ENCODE assay signal across 26 cellular contexts in the genomic region with DNA sequence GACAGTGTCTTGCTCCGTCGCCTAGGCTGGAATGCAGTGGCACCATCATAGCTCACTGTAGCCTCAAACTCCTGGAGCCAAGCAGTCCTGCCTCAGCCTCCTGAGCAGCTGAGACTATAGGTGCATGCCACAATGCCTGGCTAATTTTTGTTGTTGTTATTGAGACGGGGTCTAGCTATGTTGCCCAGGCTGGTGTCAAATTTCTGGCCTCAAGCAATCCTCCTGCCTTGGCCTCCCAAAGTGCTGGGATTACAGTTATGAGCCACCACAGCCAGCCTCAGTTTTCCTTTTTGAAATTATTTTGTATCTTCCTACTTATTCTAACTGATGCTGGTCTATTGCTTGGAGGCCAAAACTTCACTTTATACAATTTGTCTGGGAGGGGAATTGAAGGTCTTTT.
DNase-seq lines count a peak whose midpoint lies in the region; ATAC-seq, FAIRE-seq and TF ChIP-seq lines count a peak whose summit lies in the region.
"Had no signal": no experiment of that assay in that cellular context is flagged by ENCODE, and none has a peak within 500 bp of the region (broad histone marks: within the 10 kb centered on the region; RNA-seq: fewer than 3 reads in every experiment).

No MANE protein-coding gene starts in this region.

- H3K27ac Mint-ChIP-seq in natural killer cell (peak overlapping the region; percentile 58 to 73), progenitor cell of endocrine pancreas (peak overlapping the region; percentile 85)
- H3K27ac Mint-ChIP-seq: CD4-positive, alpha-beta T cell had no signal

- no peak for TF ChIP-seq RAD21 in HepG2 (CRISPR knock-in tag; IDR thresholded peaks at IDR 0.05)

- peaks cover 0 to 3% of the 10 kb centered on the region in 2 donors for H3K9me3 Mint-ChIP-seq in natural killer cell
- no peaks in the 10 kb centered on the region for H3K9me3 Mint-ChIP-seq in progenitor cell of endocrine pancreas (ENCODE audit: low read depth)
- H3K9me3 Mint-ChIP-seq: CD4-positive, alpha-beta T cell; HFFc6 had no signal

- intact Hi-C loops in HepG2 (cut with micrococcal nuclease; ENCODE audit: unreplicated experiment), result no loop called here
- intact Hi-C loops in right lobe of liver (cut with DNase I), result no loop called here
- intact Hi-C loops in natural killer cell (cut with micrococcal nuclease), result loop anchor here (5.0 kb wide), 1 partner anchor 139 kb away; no protein-coding TSS in a partner anchor

- ATAC-seq in HepG2 (no peak), right lobe of liver (no peak), natural killer cell (no peak)
- ATAC-seq: A549, HCT116 had no signal

- H3K4me3 Mint-ChIP-seq in natural killer cell (no peak overlapping the region), progenitor cell of endocrine pancreas (ENCODE audit: low read depth) (no peak overlapping the region)
- H3K4me3 Mint-ChIP-seq: CD14-positive monocyte; CD4-positive, alpha-beta T cell; CD8-positive, alpha-beta memory T cell; HFFc6 had no signal

- H3K27ac ChIP-seq in HepG2 (ENCODE audit: extremely low read length, insufficient read depth, low read length) (no peak overlapping the region), right lobe of liver (no peak overlapping the region), HEK293 (ENCODE audit: extremely low read depth, low read depth, low read length) (no peak overlapping the region)
- H3K27ac ChIP-seq: A549; BLaER1 treated with 17β-estradiol and CSF1 and Interleukin-3, amounts not matched to agents 10 nM and 100 nM; GM23248 had no signal

- no peaks in the 10 kb centered on the region for H3K79me2 ChIP-seq in HepG2 (ENCODE audit: insufficient read depth, low read length)

- H3K4me1 Mint-ChIP-seq in natural killer cell (peaks cover 43 to 62% of the 10 kb centered on the region in 2 donors), progenitor cell of endocrine pancreas (ENCODE audit: low read depth) (peaks cover 6% of the 10 kb centered on the region)

- no peak for FAIRE-seq in HepG2 (lab: Jason Lieb, UNC)
- FAIRE-seq: A549, D721Med, GM12892, H1 had no signal

- H3K4me2 ChIP-seq in HepG2 (ENCODE audit: low read depth, low read length), result no peak overlapping the region
- H3K4me2 ChIP-seq: A549; BLaER1 treated with 17β-estradiol and CSF1 and Interleukin-3, amounts not matched to agents 10 nM and 100 nM had no signal

- no peak for TF ChIP-seq CTCF in HepG2 (CRISPR knock-in tag; IDR thresholded peaks at IDR 0.05)
- no peak for TF ChIP-seq CTCF in right lobe of liver (IDR thresholded peaks at IDR 0.05)
- TF ChIP-seq CTCF in HEK293 (tag by site-specific recombination; IDR thresholded peaks at IDR 0.05), result no peak
- TF ChIP-seq CTCF in natural killer cell (IDR thresholded peaks at IDR 0.05), result no peak
- no peak for TF ChIP-seq CTCF in progenitor cell of endocrine pancreas (IDR thresholded peaks at IDR 0.05; ENCODE audit: unreplicated experiment)

- H3K9me3 ChIP-seq in HepG2 (ENCODE audit: low read length) (no peaks in the 10 kb centered on the region), right lobe of liver (no peaks in the 10 kb centered on the region), HEK293 (ENCODE audit: control insufficient read depth, insufficient read depth, low read depth, low read length) (no peaks in the 10 kb centered on the region)
- H3K9me3 ChIP-seq: A549; BE2C; BLaER1 treated with 17β-estradiol and CSF1 and Interleukin-3, amounts not matched to agents 10 nM and 100 nM had no signal

- no peak overlapping the region for H2AFZ ChIP-seq in HepG2 (ENCODE audit: low read length)
- H2AFZ ChIP-seq: GM23248 had no signal

- DNase-seq in HepG2 (ENCODE audit: low spot score) (no peak), right lobe of liver (no peak), natural killer cell (no peak), progenitor cell of endocrine pancreas (ENCODE audit: low spot score, unreplicated experiment) (no peak), DMS153 treated with DMSO at 0.1 percent for 48 hours (lab: John Stamatoyannopoulos, UW; ENCODE audit: unreplicated experiment) (no peak), mesenteric fat pad (ENCODE audit: low spot score) (no peak)
- DNase-seq: 8988T; ACHN; AML-193; BE2C; CD4-positive, alpha-beta T cell; CD8-positive, alpha-beta memory T cell; DMS 273 treated with DMSO at 0.1 percent for 48 hours; DMS53; DMS79 treated with DMSO at 0.1 percent for 48 hours; GM23248; H7; HFFc6 had no signal

- no peaks in the 10 kb centered on the region for H3K27me3 ChIP-seq in HepG2 (ENCODE audit: control insufficient read depth in 1 of 2, insufficient read depth in 2 of 2, low read length in 2 of 2)
- no peaks in the 10 kb centered on the region for H3K27me3 ChIP-seq in right lobe of liver
- H3K27me3 ChIP-seq: BE2C; BLaER1 treated with 17β-estradiol and CSF1 and Interleukin-3, amounts not matched to agents 10 nM and 100 nM had no signal

- in situ Hi-C loops in HepG2 (cut with HindIII; ENCODE audit: extremely low pct_ligation_motif_present, low pct_unique_long_range_greater_than_20kb), result no loop called here

- H4K20me1 ChIP-seq in HepG2 (ENCODE audit: insufficient read depth, low read length), result no peaks in the 10 kb centered on the region; the same call in 1 of the 2 replicates

- no peak overlapping the region for H3K4me3 ChIP-seq in HepG2 (replicated peaks in 1 of 3; ENCODE audit: insufficient read depth in 1 of 3, low read depth in 2 of 3, low read length in 3 of 3)
- no peak overlapping the region for H3K4me3 ChIP-seq in right lobe of liver
- H3K4me3 ChIP-seq in HEK293 (ENCODE audit: low read depth, low read length), result no peak overlapping the region
- H3K4me3 ChIP-seq: A549; BLaER1 treated with 17β-estradiol and CSF1 and Interleukin-3, amounts not matched to agents 10 nM and 100 nM; GM23248 had no signal

- TF ChIP-seq EP300 in HepG2 (IDR thresholded peaks at IDR 0.05; ENCODE audit: low read depth in 2 of 2, low read length in 2 of 2), result no peak
- no peak for TF ChIP-seq EP300 in HepG2 (CRISPR knock-in tag; IDR thresholded peaks at IDR 0.05; ENCODE audit: borderline replicate concordance)

- H3K36me3 Mint-ChIP-seq in natural killer cell (peaks cover 7% of the 10 kb centered on the region), progenitor cell of endocrine pancreas (ENCODE audit: insufficient read depth) (peaks cover 21% of the 10 kb centered on the region)

- POLR2A ChIA-PET in HepG2 (lab: Yijun Ruan, JAX), result no interaction called here
- POLR2A ChIA-PET in HEK293 (lab: Yijun Ruan, JAX), result no interaction called here

- no TSS peak for BruUV-seq in HepG2 (replicated peaks; lab: Mats Ljungman, UMichigan)

- no peak for TF ChIP-seq POLR2A in HepG2 (IDR thresholded peaks at IDR 0.05; ENCODE audit: insufficient read depth in 1 of 2, low read depth in 2 of 2, low read length in 2 of 2)
- TF ChIP-seq POLR2A in right lobe of liver (IDR thresholded peaks at IDR 0.05), result no peak

- CTCF ChIA-PET in HepG2 (lab: Yijun Ruan, JAX; ENCODE audit: low intra/inter-chr PET ratio, low total read pairs), result no interaction called here
- CTCF ChIA-PET in HEK293 (lab: Yijun Ruan, JAX), result interaction anchor here (1.4 kb wide), 1 partner anchor 137 kb away, joined by 3 read pairs; no protein-coding TSS in a partner anchor

- peaks cover 21 to 29% of the 10 kb centered on the region in 2 experiments; a peak in 4 of 5 replicates for H3K36me3 ChIP-seq in HepG2 (replicated peaks in 1 of 2; ENCODE audit: control insufficient read depth in 1 of 2, insufficient read depth in 2 of 2, low read length in 2 of 2)
- H3K36me3 ChIP-seq in right lobe of liver, result peaks cover 0 to 2% (median 0%) of the 10 kb centered on the region in 4 donors
- no peaks in the 10 kb centered on the region for H3K36me3 ChIP-seq in HEK293 (ENCODE audit: control insufficient read depth in 2 of 2, insufficient read depth in 1 of 2, low read length in 2 of 2)
- H3K36me3 ChIP-seq: BE2C had no signal

- no peaks in the 10 kb centered on the region for H3K27me3 Mint-ChIP-seq in natural killer cell (ENCODE audit: low read depth in 2 of 2)
- H3K27me3 Mint-ChIP-seq in progenitor cell of endocrine pancreas, result no peaks in the 10 kb centered on the region
- H3K27me3 Mint-ChIP-seq: CD4-positive, alpha-beta T cell had no signal

- 100% methylated on average over 3 of the region's 3 CpGs for WGBS in HepG2 (ENCODE audit: low lambda C conversion rate)
- 100% methylated on average over 3 of the region's 3 CpGs for WGBS in right lobe of liver (ENCODE audit: insufficient coverage, low coverage, low lambda C conversion rate, missing lambda C conversion rate)

- no peak overlapping the region for H3K9ac ChIP-seq in HepG2 (ENCODE audit: insufficient read depth, low read depth, low read length)
- H3K9ac ChIP-seq: BLaER1 treated with 17β-estradiol and CSF1 and Interleukin-3, amounts not matched to agents 10 nM and 100 nM; GM23248 had no signal

- H3K4me1 ChIP-seq in HepG2 (ENCODE audit: insufficient read depth, low read length) (no peaks in the 10 kb centered on the region), right lobe of liver (no peaks in the 10 kb centered on the region), HEK293 (ENCODE audit: control insufficient read depth, insufficient read depth, low read length) (peaks cover under 1% of the 10 kb centered on the region)
- H3K4me1 ChIP-seq: A549 had no signal

TF ChIP-seq in HEK293, 187 proteins besides CTCF, POLR2A, EP300 and RAD21:
- 0 out of 2 replicates have a peak, but pooled peaks have one; percentile 29 for TF ChIP-seq ZNF121 (tag by site-specific recombination; IDR thresholded peaks at IDR 0.05)
- no peak for TF ChIP-seq ZNF701 (tag by site-specific recombination; IDR thresholded peaks at IDR 0.05)

Comparison
In these comparisons a context has a peak if more than half of its experiments do, and no peak if none do; other contexts are left out.
1. Of the 63 proteins assayed by ChIP-seq in both HepG2 and HEK293: peak only in HepG2: none; only in HEK293: none; in both: ZNF121; in neither: 62.